ENCODE assay signal across 10 cellular contexts in genomic region chr10:43110318-43111071, GRCh38. TPM values are rescaled to one million over a fixed set of nuclear protein-coding genes. Genes with fewer than 3 reads are reported as not detected.
DNase-seq lines count a peak whose midpoint lies in the region; ATAC-seq, FAIRE-seq and TF ChIP-seq lines count a peak whose summit lies in the region.
"Had no signal": no experiment of that assay in that cellular context is flagged by ENCODE, and none has a peak within 500 bp of the region (broad histone marks: within the 10 kb centered on the region; RNA-seq: fewer than 3 reads in every experiment).

No MANE protein-coding gene starts in this region.

- H3K9me3 Mint-ChIP-seq in activated T-helper 17 cell treated with anti-CD3 and anti-CD28 coated beads, Interleukin-2, amount 50 U/mL, for 72 hours, result no peaks in the 10 kb centered on the region

- no peaks in the 10 kb centered on the region for H3K4me1 Mint-ChIP-seq in activated T-helper 17 cell treated with anti-CD3 and anti-CD28 coated beads, Interleukin-2, amount 50 U/mL, for 72 hours

- H3K36me3 Mint-ChIP-seq in activated T-helper 17 cell treated with anti-CD3 and anti-CD28 coated beads, Interleukin-2, amount 50 U/mL, for 72 hours (ENCODE audit: low read depth), result no peaks in the 10 kb centered on the region

- dilution Hi-C loops in keratinocyte (cut with MboI; ENCODE audit: extremely low pct_ligation_motif_present, low sequenced_read_pairs), result no loop called here

- H3K4me2 ChIP-seq in keratinocyte (ENCODE audit: control insufficient read depth, extremely low read depth, insufficient read depth, low read depth, low read length), result peak overlapping the region; percentile 55
- H3K4me2 ChIP-seq: KMS-11 had no signal

- peak; percentile 47 for DNase-seq in Daoy (ENCODE audit: low read depth)
- peak; percentile 55 for DNase-seq in M059J (ENCODE audit: low read depth)
- no peak for DNase-seq in keratinocyte (ENCODE audit: low read depth, low spot score)
- DNase-seq in ascending aorta (ENCODE audit: low spot score in 2 of 2), result no peak
- DNase-seq in Kasumi-1 (lab: John Stamatoyannopoulos, UW), result no peak
- no peak for DNase-seq in NCI-H1436 treated with DMSO at 0.1 percent for 48 hours (lab: John Stamatoyannopoulos, UW)
- DNase-seq: activated CD4-positive, CD25-positive, alpha-beta regulatory T cell had no signal

- no peak overlapping the region for H3K4me3 Mint-ChIP-seq in activated T-helper 17 cell treated with anti-CD3 and anti-CD28 coated beads, Interleukin-2, amount 50 U/mL, for 72 hours

- H3K4me3 ChIP-seq in keratinocyte (ENCODE audit: control insufficient read depth in 2 of 3, extremely low read depth in 1 of 3, insufficient read depth in 2 of 3, low read depth in 1 of 3, low read length in 3 of 3) (no peak overlapping the region), ascending aorta (no peak overlapping the region)

- intact Hi-C loops in ascending aorta (cut with DNase I), result no loop called here

- H3K79me2 ChIP-seq in keratinocyte (ENCODE audit: control insufficient read depth, insufficient read depth, low read length), result no peaks in the 10 kb centered on the region

- H3K9me3 ChIP-seq in keratinocyte (ENCODE audit: control insufficient read depth, low read depth, low read length) (no peaks in the 10 kb centered on the region), ascending aorta (no peaks in the 10 kb centered on the region)

- peak; percentile 13 for FAIRE-seq in keratinocyte (lab: Jason Lieb, UNC)

- H4K20me1 ChIP-seq in keratinocyte (ENCODE audit: control insufficient read depth, extremely low read depth, insufficient read depth, low read length), result no peaks in the 10 kb centered on the region

- H3K27me3 Mint-ChIP-seq in activated T-helper 17 cell treated with anti-CD3 and anti-CD28 coated beads, Interleukin-2, amount 50 U/mL, for 72 hours, result no peaks in the 10 kb centered on the region

- H3K27ac ChIP-seq in keratinocyte (ENCODE audit: control insufficient read depth, insufficient read depth, low read length), result peak overlapping the region; percentile 24
- no peak overlapping the region for H3K27ac ChIP-seq in ascending aorta
- H3K27ac ChIP-seq: KMS-11 had no signal

- H3K9ac ChIP-seq in keratinocyte (ENCODE audit: control insufficient read depth, extremely low read depth, insufficient read depth, low read length), result peak overlapping the region; percentile 37
- H3K9ac ChIP-seq: KMS-11 had no signal

- no peaks in the 10 kb centered on the region for H3K9me1 ChIP-seq in keratinocyte (ENCODE audit: control insufficient read depth, extremely low read depth, insufficient read depth, low read length)

- no peaks in the 10 kb centered on the region for H3K27me3 ChIP-seq in keratinocyte (ENCODE audit: control insufficient read depth, extremely low read depth, insufficient read depth, low read length)
- no peaks in the 10 kb centered on the region for H3K27me3 ChIP-seq in ascending aorta

- TF ChIP-seq CTCF in keratinocyte (optimal IDR thresholded peaks at IDR 0.05 in 1 of 3, IDR thresholded peaks at IDR 0.05 in 1 of 3, conservative IDR thresholded peaks at IDR 0.05 in 1 of 3; ENCODE audit: extremely low read depth in 1 of 3, insufficient read depth in 2 of 3, low read length in 3 of 3) (no peak), ascending aorta (IDR thresholded peaks at IDR 0.05) (no peak)

- H3K27ac Mint-ChIP-seq in activated T-helper 17 cell treated with anti-CD3 and anti-CD28 coated beads, Interleukin-2, amount 50 U/mL, for 72 hours, result no peak overlapping the region

- peak; percentile 53 for ATAC-seq in GM21619 (IDR thresholded peaks at IDR 0.05; ENCODE audit: unreplicated experiment)
- ATAC-seq in activated T-helper 17 cell treated with anti-CD3 and anti-CD28 coated beads, Interleukin-2, amount 50 U/mL, for 72 hours (replicated peaks), result no peak

- H3K4me1 ChIP-seq in keratinocyte (ENCODE audit: control insufficient read depth, extremely low read depth, insufficient read depth, low read length) (peaks cover 21% of the 10 kb centered on the region), ascending aorta (no peaks in the 10 kb centered on the region)

- H3K36me3 ChIP-seq in keratinocyte (ENCODE audit: control insufficient read depth in 2 of 2, extremely low read depth in 1 of 2, insufficient read depth in 2 of 2, low read length in 2 of 2) (no peaks in the 10 kb centered on the region), ascending aorta (no peaks in the 10 kb centered on the region)

- H2AFZ ChIP-seq in keratinocyte (ENCODE audit: control insufficient read depth, low read length), result peak overlapping the region; percentile 75

RNA-seq across cellular contexts. Expression of gene CSGALNACT2, which starts 27.8 kb away (rescaled TPM):
- total RNA-seq in Daoy (2014; rRNA removed; shearing (Covaris generic)), result 2.7 and 4.1 TPM in 2 replicates
- 2.0 and 4.5 TPM in 2 replicates for total RNA-seq in M059J (2014; rRNA removed; shearing (Covaris generic))
- 12.0 to 19.7 TPM (median 16.2 TPM) in 3 replicates for polyA plus RNA-seq in keratinocyte
- polyA plus RNA-seq in keratinocyte (2011; ENCODE audit: low read depth), result 15.8 TPM
- polyA plus RNA-seq in keratinocyte (2011; cell fraction: cytosol; rRNA removed), result 11.3 and 17.7 TPM in 2 replicates
- polyA plus RNA-seq in keratinocyte (2011; cell fraction: nucleus; rRNA removed), result 23.4 and 30.8 TPM in 2 replicates
- 10.6 and 12.4 TPM in 2 replicates for polyA plus RNA-seq in keratinocyte (2012; ENCODE audit: low replicate concordance)
- polyA minus RNA-seq in keratinocyte, result 5.7 to 13.6 TPM (median 7.1 TPM) in 3 replicates
- 10.2 TPM for polyA minus RNA-seq in keratinocyte (2011; cell fraction: cytosol; rRNA and poly(A)+ RNA removed)
- polyA minus RNA-seq in keratinocyte (2011; cell fraction: nucleus; rRNA and poly(A)+ RNA removed), result 7.7 and 17.0 TPM in 2 replicates
- 19.7 TPM for total RNA-seq in ascending aorta
- 10 to 100 TPM; 31.6 to 36.3 TPM for total RNA-seq in activated T-helper 17 cell treated with anti-CD3 and anti-CD28 coated beads, Interleukin-2, amount 50 U/mL, for 72 hours

RNA-seq across cellular contexts. Expression of gene RET, which starts 33.6 kb away (rescaled TPM):
- 0.17 and 2.0 TPM in 2 replicates for total RNA-seq in Daoy (2014; rRNA removed; shearing (Covaris generic))
- 0.15 TPM in 1 of 2 replicates, not detected in the other for total RNA-seq in M059J (2014; rRNA removed; shearing (Covaris generic))
- 0.21 to 0.63 TPM (median 0.41 TPM) in 3 replicates for polyA plus RNA-seq in keratinocyte
- 0.35 TPM for polyA plus RNA-seq in keratinocyte (2011; ENCODE audit: low read depth)
- 0.23 and 0.28 TPM in 2 replicates for polyA plus RNA-seq in keratinocyte (2011; cell fraction: cytosol; rRNA removed)
- 1.0 and 1.1 TPM in 2 replicates for polyA plus RNA-seq in keratinocyte (2011; cell fraction: nucleus; rRNA removed)
- 0.31 and 0.94 TPM in 2 replicates for polyA plus RNA-seq in keratinocyte (2012; ENCODE audit: low replicate concordance)
- 0.19 to 2.1 TPM (median 0.26 TPM) in 3 replicates for polyA minus RNA-seq in keratinocyte
- polyA minus RNA-seq in keratinocyte (2011; cell fraction: cytosol; rRNA and poly(A)+ RNA removed), result 2.1 TPM
- 0.47 and 1.2 TPM in 2 replicates for polyA minus RNA-seq in keratinocyte (2011; cell fraction: nucleus; rRNA and poly(A)+ RNA removed)
- total RNA-seq in ascending aorta, result not detected
- total RNA-seq in activated T-helper 17 cell treated with anti-CD3 and anti-CD28 coated beads, Interleukin-2, amount 50 U/mL, for 72 hours, result under 1 TPM in 1 of 2 donors, not detected in 1; 0.24 TPM

Comparison
In these comparisons a context has a peak if more than half of its experiments do, and no peak if none do; other contexts are left out.
1. DNase-seq: peak in Daoy (single experiment) and M059J (single experiment); none in keratinocyte (single experiment), ascending aorta (0 of 2), Kasumi-1 (0 of 2) and NCI-H1436 treated with DMSO at 0.1 percent for 48 hours (single experiment).